In genomic region chr12:8609061-8609570, GRCh38 we compare ENCODE assay signal across 1 cellular context.
TF ChIP-seq lines count a peak whose summit lies in the region.

No MANE protein-coding gene starts in this region.

TF ChIP-seq in IMR-90, 13 proteins besides CTCF, POLR2A, EP300 and RAD21 (continued from another document):
- TF ChIP-seq ELK1 (IDR thresholded peaks at IDR 0.05; ENCODE audit: borderline replicate concordance, low read depth, low read length), result no peak
- TF ChIP-seq FOS (IDR thresholded peaks at IDR 0.05; ENCODE audit: low read depth, low read length), result no peak
- TF ChIP-seq CEBPB (IDR thresholded peaks at IDR 0.05; ENCODE audit: low read depth, low read length), result no peak
- no peak for TF ChIP-seq RCOR1 (IDR thresholded peaks at IDR 0.05; ENCODE audit: insufficient replicate concordance, low read length)
